9 cellular contexts compared by ENCODE assay signal in genomic region chr12:54006700-54007220, GRCh38. TPM values are rescaled to one million over a fixed set of nuclear protein-coding genes. Genes with fewer than 3 reads are reported as not detected.
DNase-seq lines count a peak whose midpoint lies in the region; ATAC-seq, FAIRE-seq and TF ChIP-seq lines count a peak whose summit lies in the region.
"Had no signal": no experiment of that assay in that cellular context is flagged by ENCODE, and none has a peak within 500 bp of the region (broad histone marks: within the 10 kb centered on the region; RNA-seq: fewer than 3 reads in every experiment).

No MANE protein-coding gene starts in this region.

- H3K27ac ChIP-seq in GM12878 (ENCODE audit: control insufficient read depth, insufficient read depth): no peak overlapping the region

- H3K27me3 ChIP-seq in GM06990 (replicated peaks; ENCODE audit: control insufficient read depth, insufficient read depth, low read length) (peaks cover 1% of the 10 kb centered on the region; the same call in 1 of the 2 replicates), GM12878 (replicated peaks in 1 of 2; ENCODE audit: control insufficient read depth in 2 of 2, insufficient read depth in 2 of 2, low read length in 1 of 2) (peaks cover 32 to 35% of the 10 kb centered on the region in 2 experiments)

- H4K20me1 ChIP-seq in GM12878 (ENCODE audit: control insufficient read depth, insufficient read depth): no peaks in the 10 kb centered on the region

- H3K9ac ChIP-seq in GM12878 (ENCODE audit: control insufficient read depth, insufficient read depth, low read length): no peak overlapping the region

- peak; percentile 22 for ATAC-seq in GM12878
- ATAC-seq in HG02970 (IDR thresholded peaks at IDR 0.05; ENCODE audit: low FRiP score, unreplicated experiment): no peak
- ATAC-seq in GM19023 (IDR thresholded peaks at IDR 0.05; ENCODE audit: unreplicated experiment): no peak

- no peak for FAIRE-seq in GM12878 (lab: Jason Lieb, UNC)

- in situ Hi-C loops in GM12878 (cut with MboI): no loop called here

- TF ChIP-seq CTCF in AG10803 (conservative IDR thresholded peaks at IDR 0.05; ENCODE audit: low read length): no peak
- TF ChIP-seq CTCF in GM06990 (IDR thresholded peaks at IDR 0.05; ENCODE audit: insufficient read depth, low read length, poor library complexity, severe bottlenecking): no peak
- TF ChIP-seq CTCF in GM12878 (IDR thresholded peaks at IDR 0.05 in 2 of 3, conservative IDR thresholded peaks at IDR 0.05 in 1 of 3; ENCODE audit: control insufficient read depth in 2 of 3, extremely low read depth in 1 of 3, insufficient read depth in 1 of 3, low read depth in 3 of 3, low read length in 3 of 3): no peak
- TF ChIP-seq CTCF in neural crest cell (conservative IDR thresholded peaks at IDR 0.05): no peak

- H3K79me2 ChIP-seq in GM12878 (ENCODE audit: control insufficient read depth, insufficient read depth, low read length): no peaks in the 10 kb centered on the region

- peaks cover 6% of the 10 kb centered on the region for H3K4me1 ChIP-seq in GM12878 (ENCODE audit: control insufficient read depth, insufficient read depth, low read length)

- peak overlapping the region; percentile 94 for H3K4me2 ChIP-seq in GM12878 (ENCODE audit: control insufficient read depth, insufficient read depth)

- CTCF ChIA-PET in GM12878 (lab: Yijun Ruan, JAX): interaction anchor here (0.6 to 6.1 kb wide), 16 partner anchors 9 to 608 kb away, joined by 3 to 105 read pairs (median 18); partner anchors contain the start of genes HOXC10, HOXC5, HOXC6 and SMUG1

- whole genome bisulfite sequencing in GM12878 (ENCODE audit: insufficient coverage, insufficient replicate concordance, low lambda C conversion rate, missing lambda C conversion rate): 11% methylated on average over 13 of the region's 13 CpGs

- peak overlapping the region; percentile 76 for H3K4me3 Mint-ChIP-seq in neural crest cell

- H3K36me3 ChIP-seq in GM06990 (ENCODE audit: control insufficient read depth, insufficient read depth, low read length): no peaks in the 10 kb centered on the region
- no peaks in the 10 kb centered on the region for H3K36me3 ChIP-seq in GM12878 (ENCODE audit: control insufficient read depth in 2 of 2, insufficient read depth in 2 of 2, low read length in 1 of 2)

- no TSS peak for BruUV-seq in GM12878 (replicated peaks; lab: Mats Ljungman, UMichigan)

- peaks cover 3% of the 10 kb centered on the region for H3K36me3 Mint-ChIP-seq in neural crest cell (ENCODE audit: low read depth)

- TF ChIP-seq RAD21 in GM12878 (IDR thresholded peaks at IDR 0.05; ENCODE audit: insufficient read depth, low read depth, low read length): no peak

- RAD21 ChIA-PET in GM12878 (lab: Charles Lee; ENCODE audit: unreplicated experiment): interaction anchor here (0.6 to 4.5 kb wide), 13 partner anchors 11 to 619 kb away, joined by 3 to 38 read pairs (median 12); partner anchors contain the start of genes HOXC5, HOXC6 and SMUG1

- DNase-seq in AG10803 (ENCODE audit: low read depth) (peak; percentile 57), GM06990 (ENCODE audit: extremely low read depth, insufficient read length) (no peak), GM12878 (ENCODE audit: low read depth, low spot score) (no peak), neural crest cell (ENCODE audit: low read depth, low spot score) (no peak)
- no peak for DNase-seq in NK-92 treated with Interleukin-12 subunit alpha and Interleukin-12 subunit beta, amount 100 ng/mL, for 24 hours (lab: John Stamatoyannopoulos, UW)
- DNase-seq in stimulated activated CD4-positive, alpha-beta T cell treated with anti-CD3 and anti-CD28 coated beads, Interleukin-2, amount 100 ng/mL, for 48 hours: no peak

- H3K9me3 ChIP-seq in GM12878 (replicated peaks; ENCODE audit: control insufficient read depth, insufficient read depth, low read length): no peaks in the 10 kb centered on the region

- SMC1A ChIA-PET in GM12878 (lab: Charles Lee; ENCODE audit: uncharacterized antibody, unreplicated experiment): interaction anchor here (0.6 to 3.4 kb wide), 14 partner anchors 11 to 210 kb away, joined by 3 to 37 read pairs (median 6); partner anchors contain the start of genes HOXC4, HOXC5 and SMUG1

- H2AFZ ChIP-seq in GM12878 (ENCODE audit: control insufficient read depth, low read depth, low read length): no peak overlapping the region

- no peaks in the 10 kb centered on the region for H3K9me3 Mint-ChIP-seq in neural crest cell

- H3K27ac Mint-ChIP-seq in neural crest cell (ENCODE audit: unreplicated experiment): no peak overlapping the region

- POLR2A ChIA-PET in GM12878 (lab: Charles Lee): interaction anchor here (2.4 kb wide), 1 partner anchor 11 kb away, joined by 9 read pairs; no protein-coding TSS in a partner anchor

- peaks cover 21% of the 10 kb centered on the region for H3K4me1 Mint-ChIP-seq in neural crest cell

- H3K4me3 ChIP-seq in AG10803 (ENCODE audit: low read length): peak overlapping the region; percentile 98
- H3K4me3 ChIP-seq in GM06990 (replicated peaks; ENCODE audit: low read depth, low read length): peak overlapping the region; percentile 45; the same call in 1 of the 2 replicates
- no peak overlapping the region for H3K4me3 ChIP-seq in GM12878

- no peak for TF ChIP-seq POLR2A in GM12878 (IDR thresholded peaks at IDR 0.05; ENCODE audit: low read depth, low read length)

- H3K27me3 Mint-ChIP-seq in neural crest cell (ENCODE audit: low read depth): peaks cover 99% of the 10 kb centered on the region

- intact Hi-C loops in GM12878 (cut with micrococcal nuclease; ENCODE audit: unreplicated experiment): loop anchor here (1.0 to 10.0 kb wide), 6 partner anchors 15 to 368 kb away; no protein-coding TSS in a partner anchor

- TF ChIP-seq EP300 in GM12878 (IDR thresholded peaks at IDR 0.05; ENCODE audit: borderline replicate concordance in 1 of 2, control insufficient read depth in 1 of 2, low read depth in 2 of 2, low read length in 2 of 2): no peak

RNA-seq across cellular contexts. Expression of gene HOXC8, which starts 2.0 kb away (rescaled TPM):
- total RNA-seq in GM12878 (2013; cell fraction: nucleolus; rRNA removed): not detected in 2 replicates
- total RNA-seq in GM12878 (2014; rRNA removed): not detected in 2 replicates
- total RNA-seq in GM12878 (2014; rRNA removed; fragmentation: Illumina TruSeq; extraction: Trizol): not detected in 2 replicates
- not detected in 2 replicates for total RNA-seq in GM12878 (2021)
- polyA plus RNA-seq in GM12878 (2011; ENCODE audit: low read depth): not detected
- polyA plus RNA-seq in GM12878 (2011; rRNA removed): not detected in 2 replicates
- polyA plus RNA-seq in GM12878 (2011; cell fraction: cytosol; rRNA removed): not detected in 2 replicates
- polyA plus RNA-seq in GM12878 (2011; cell fraction: nucleus; rRNA removed): not detected in 2 replicates
- not detected in 2 replicates for polyA plus RNA-seq in GM12878 (2012)
- polyA plus RNA-seq in GM12878 (2014; fragmentation: Illumina TruSeq; extraction: Trizol): not detected in 2 replicates
- not detected for polyA plus RNA-seq in GM12878 (2014; fragmentation: Nextera tagmentation; extraction: Ambion mirVana)
- polyA plus RNA-seq in GM12878 (2014; rRNA removed): not detected in 2 replicates
- not detected for polyA plus RNA-seq in GM12878 (2016; fragmentation: Nextera tagmentation; extraction: Ambion mirVana)
- 0.10 TPM in 1 of 2 replicates, not detected in the other for polyA minus RNA-seq in GM12878 (2011; rRNA and poly(A)+ RNA removed)
- polyA minus RNA-seq in GM12878 (2011; cell fraction: cytosol; rRNA and poly(A)+ RNA removed): not detected in 2 replicates
- not detected in 2 replicates for polyA minus RNA-seq in GM12878 (2011; cell fraction: nucleus; rRNA and poly(A)+ RNA removed)
- 4.5 and 4.8 TPM in 2 replicates for total RNA-seq in neural crest cell

RNA-seq across cellular contexts. Expression of gene HOXC9, which starts 6.8 kb away (rescaled TPM):
- 0.69 TPM in 1 of 2 replicates, not detected in the other for total RNA-seq in GM12878 (2013; cell fraction: nucleolus; rRNA removed)
- not detected in 2 replicates for total RNA-seq in GM12878 (2014; rRNA removed)
- total RNA-seq in GM12878 (2014; rRNA removed; fragmentation: Illumina TruSeq; extraction: Trizol): not detected in 2 replicates
- not detected in 2 replicates for total RNA-seq in GM12878 (2021)
- polyA plus RNA-seq in GM12878 (2011; ENCODE audit: low read depth): not detected
- not detected in 2 replicates for polyA plus RNA-seq in GM12878 (2011; rRNA removed)
- not detected in 2 replicates for polyA plus RNA-seq in GM12878 (2011; cell fraction: cytosol; rRNA removed)
- 0.09 TPM in 1 of 2 replicates, not detected in the other for polyA plus RNA-seq in GM12878 (2011; cell fraction: nucleus; rRNA removed)
- polyA plus RNA-seq in GM12878 (2012): 0.07 TPM in 1 of 2 replicates, not detected in the other
- not detected in 2 replicates for polyA plus RNA-seq in GM12878 (2014; fragmentation: Illumina TruSeq; extraction: Trizol)
- polyA plus RNA-seq in GM12878 (2014; fragmentation: Nextera tagmentation; extraction: Ambion mirVana): not detected
- polyA plus RNA-seq in GM12878 (2014; rRNA removed): not detected in 2 replicates
- polyA plus RNA-seq in GM12878 (2016; fragmentation: Nextera tagmentation; extraction: Ambion mirVana): not detected
- polyA minus RNA-seq in GM12878 (2011; rRNA and poly(A)+ RNA removed): not detected in 2 replicates
- not detected in 2 replicates for polyA minus RNA-seq in GM12878 (2011; cell fraction: cytosol; rRNA and poly(A)+ RNA removed)
- polyA minus RNA-seq in GM12878 (2011; cell fraction: nucleus; rRNA and poly(A)+ RNA removed): not detected in 2 replicates
- 5.6 and 6.3 TPM in 2 replicates for total RNA-seq in neural crest cell

RNA-seq across cellular contexts. Expression of gene HOXC6, which starts 21.5 kb away (rescaled TPM):
- total RNA-seq in GM12878 (2013; cell fraction: nucleolus; rRNA removed): 0.35 TPM in 1 of 2 replicates, not detected in the other
- not detected in 2 replicates for total RNA-seq in GM12878 (2014; rRNA removed)
- total RNA-seq in GM12878 (2014; rRNA removed; fragmentation: Illumina TruSeq; extraction: Trizol): 0.09 TPM in 1 of 2 replicates, not detected in the other
- 0.27 and 0.38 TPM in 2 replicates for total RNA-seq in GM12878 (2021)
- not detected for polyA plus RNA-seq in GM12878 (2011; ENCODE audit: low read depth)
- 0.42 and 0.52 TPM in 2 replicates for polyA plus RNA-seq in GM12878 (2011; rRNA removed)
- 0.60 and 0.65 TPM in 2 replicates for polyA plus RNA-seq in GM12878 (2011; cell fraction: cytosol; rRNA removed)
- polyA plus RNA-seq in GM12878 (2011; cell fraction: nucleus; rRNA removed): 0.57 and 0.76 TPM in 2 replicates
- polyA plus RNA-seq in GM12878 (2012): 0.34 and 0.39 TPM in 2 replicates
- polyA plus RNA-seq in GM12878 (2014; fragmentation: Illumina TruSeq; extraction: Trizol): 0.06 TPM in 1 of 2 replicates, not detected in the other
- polyA plus RNA-seq in GM12878 (2014; fragmentation: Nextera tagmentation; extraction: Ambion mirVana): under 1 TPM in 1 of 2 experiments, not detected in 1; 0.02 TPM
- polyA plus RNA-seq in GM12878 (2014; rRNA removed): 0.55 TPM in 1 of 2 replicates, not detected in the other
- polyA plus RNA-seq in GM12878 (2016; fragmentation: Nextera tagmentation; extraction: Ambion mirVana): under 1 TPM in 1 of 2 experiments, not detected in 1; 0.54 TPM
- polyA minus RNA-seq in GM12878 (2011; rRNA and poly(A)+ RNA removed): 0.31 and 0.73 TPM in 2 replicates
- 0.52 TPM in 1 of 2 replicates, not detected in the other for polyA minus RNA-seq in GM12878 (2011; cell fraction: cytosol; rRNA and poly(A)+ RNA removed)
- polyA minus RNA-seq in GM12878 (2011; cell fraction: nucleus; rRNA and poly(A)+ RNA removed): 0.36 and 0.48 TPM in 2 replicates
- 10.7 and 11.0 TPM in 2 replicates for total RNA-seq in neural crest cell

RNA-seq across cellular contexts. Expression of gene HOXC10, which starts 21.8 kb away (rescaled TPM):
- not detected in 2 replicates for total RNA-seq in GM12878 (2013; cell fraction: nucleolus; rRNA removed)
- total RNA-seq in GM12878 (2014; rRNA removed) (not detected in 2 replicates), GM12878 (2014; rRNA removed; fragmentation: Illumina TruSeq; extraction: Trizol) (not detected in 2 replicates), GM12878 (2021) (0.59 TPM in 1 of 2 replicates, not detected in the other), neural crest cell (1.8 TPM in 2 replicates)
- not detected for polyA plus RNA-seq in GM12878 (2011; ENCODE audit: low read depth)
- polyA plus RNA-seq in GM12878 (2011; rRNA removed) (not detected in 2 replicates), GM12878 (2014; fragmentation: Illumina TruSeq; extraction: Trizol) (not detected in 2 replicates), GM12878 (2014; fragmentation: Nextera tagmentation; extraction: Ambion mirVana) (not detected), GM12878 (2014; rRNA removed) (not detected in 2 replicates), GM12878 (2016; fragmentation: Nextera tagmentation; extraction: Ambion mirVana) (not detected)
- polyA plus RNA-seq in GM12878 (2011; cell fraction: cytosol; rRNA removed): 0.03 TPM in 1 of 2 replicates, not detected in the other
- polyA plus RNA-seq in GM12878 (2011; cell fraction: nucleus; rRNA removed): not detected in 2 replicates
- not detected in 2 replicates for polyA plus RNA-seq in GM12878 (2012)
- not detected in 2 replicates for polyA minus RNA-seq in GM12878 (2011; rRNA and poly(A)+ RNA removed)
- polyA minus RNA-seq in GM12878 (2011; cell fraction: cytosol; rRNA and poly(A)+ RNA removed): not detected in 2 replicates
- polyA minus RNA-seq in GM12878 (2011; cell fraction: nucleus; rRNA and poly(A)+ RNA removed): 0.24 TPM in 1 of 2 replicates, not detected in the other

RNA-seq across cellular contexts. Expression of gene HOXC5, which starts 26.1 kb away (rescaled TPM):
- total RNA-seq in GM12878 (2013; cell fraction: nucleolus; rRNA removed): not detected in 2 replicates
- total RNA-seq in GM12878 (2014; rRNA removed) (not detected in 2 replicates), GM12878 (2014; rRNA removed; fragmentation: Illumina TruSeq; extraction: Trizol) (not detected in 2 replicates), GM12878 (2021) (not detected in 2 replicates), neural crest cell (3.5 and 3.8 TPM in 2 replicates)
- not detected for polyA plus RNA-seq in GM12878 (2011; ENCODE audit: low read depth)
- polyA plus RNA-seq in GM12878 (2011; rRNA removed) (0.11 TPM in 1 of 2 replicates, not detected in the other), GM12878 (2014; fragmentation: Illumina TruSeq; extraction: Trizol) (not detected in 2 replicates), GM12878 (2014; fragmentation: Nextera tagmentation; extraction: Ambion mirVana) (not detected), GM12878 (2014; rRNA removed) (not detected in 2 replicates), GM12878 (2016; fragmentation: Nextera tagmentation; extraction: Ambion mirVana) (not detected)
- polyA plus RNA-seq in GM12878 (2011; cell fraction: cytosol; rRNA removed): 0.25 and 0.28 TPM in 2 replicates
- 0.09 and 0.12 TPM in 2 replicates for polyA plus RNA-seq in GM12878 (2011; cell fraction: nucleus; rRNA removed)
- not detected in 2 replicates for polyA plus RNA-seq in GM12878 (2012)
- polyA minus RNA-seq in GM12878 (2011; rRNA and poly(A)+ RNA removed): not detected in 2 replicates
- not detected in 2 replicates for polyA minus RNA-seq in GM12878 (2011; cell fraction: cytosol; rRNA and poly(A)+ RNA removed)
- polyA minus RNA-seq in GM12878 (2011; cell fraction: nucleus; rRNA and poly(A)+ RNA removed): not detected in 2 replicates
- polyA plus RNA-seq: aorta had no signal
